Comparison of ENCODE assay signal across 19 cellular contexts in the genomic region with DNA sequence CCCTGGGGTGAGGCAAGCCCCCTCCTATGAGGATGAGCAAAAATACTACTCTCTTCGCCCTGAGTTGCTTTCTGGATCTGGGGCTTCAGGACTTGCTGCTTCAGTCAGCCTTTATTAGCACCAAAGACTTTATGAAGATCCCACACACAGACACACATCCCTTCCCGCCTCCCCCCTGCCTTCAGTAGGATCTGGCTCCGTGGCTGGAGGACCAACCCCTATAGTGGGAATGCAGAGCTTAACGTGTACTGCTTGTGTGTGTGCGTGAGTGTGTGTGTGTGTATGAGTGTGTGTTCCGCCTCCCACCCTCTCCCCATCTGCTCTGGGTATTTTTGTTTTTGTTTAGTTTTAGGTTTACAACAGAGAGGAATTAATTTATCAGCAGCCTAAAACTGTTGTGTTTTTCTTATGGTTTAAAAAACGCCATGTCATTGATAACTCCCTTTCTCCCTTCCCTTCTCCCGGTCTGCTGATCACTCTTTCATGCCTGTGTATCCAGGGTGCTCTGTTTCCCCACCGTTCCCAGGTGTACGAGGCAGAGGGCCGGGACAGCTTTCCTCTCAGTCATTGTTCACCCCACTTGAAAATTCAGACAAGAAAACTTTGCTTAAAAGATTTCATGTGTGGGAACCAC. TPM values are rescaled to one million over a fixed set of nuclear protein-coding genes. Genes with fewer than 3 reads are reported as not detected.
DNase-seq lines count a peak whose midpoint lies in the region; ATAC-seq and TF ChIP-seq lines count a peak whose summit lies in the region.
"Had no signal": no experiment of that assay in that cellular context is flagged by ENCODE, and none has a peak within 500 bp of the region (broad histone marks: within the 10 kb centered on the region; RNA-seq: fewer than 3 reads in every experiment).

No MANE protein-coding gene starts in this region.

- H3K9me3 ChIP-seq in neural progenitor cell (ENCODE audit: low read depth) = no peaks in the 10 kb centered on the region
- H3K9me3 ChIP-seq: HAP-1, Peyer's patch, testis, uterus had no signal

- H3K9ac ChIP-seq in neural progenitor cell = no peak overlapping the region
- H3K9ac ChIP-seq: KMS-11 had no signal

- no peak for TF ChIP-seq CTCF in GM23338 (conservative IDR thresholded peaks at IDR 0.05; ENCODE audit: low read depth in 2 of 2)
- TF ChIP-seq CTCF in brain (conservative IDR thresholded peaks at IDR 0.05) = no peak
- no peak for TF ChIP-seq CTCF in neural progenitor cell (IDR thresholded peaks at IDR 0.05)

- no peak for DNase-seq in activated T-cell treated with anti-CD3 and anti-CD28 coated beads, Interleukin-2, amount 50 U/mL, for 24 hours
- DNase-seq in activated T-cell treated with anti-CD3 and anti-CD28 coated beads for 4 hours = no peak
- DNase-seq in GM23338 (ENCODE audit: low spot score) = no peak
- peak; percentile 10 for DNase-seq in neural progenitor cell (ENCODE audit: low spot score)
- no peak for DNase-seq in SHP77 (lab: John Stamatoyannopoulos, UW)
- no peak for DNase-seq in HT-29 (ENCODE audit: low spot score)
- DNase-seq in T-helper 2 cell treated with Interferon-gamma antibody and Interleukin-4, amounts not matched to agents 5 μg/mL and 100 μg/mL, for 36 hours (ENCODE audit: low spot score) = no peak
- DNase-seq: DMS 273 treated with DMSO at 0.1 percent for 48 hours, natural killer cell, NCI-H146, NCI-H510A, Peyer's patch had no signal

- peaks cover 95% of the 10 kb centered on the region for H3K36me3 Mint-ChIP-seq in activated T-cell treated with anti-CD3 and anti-CD28 coated beads, Interleukin-2, amount 50 U/mL, for 24 hours (ENCODE audit: low read depth)
- no peaks in the 10 kb centered on the region for H3K36me3 Mint-ChIP-seq in GM23338 (ENCODE audit: low read depth)
- H3K36me3 Mint-ChIP-seq in brain = peaks cover 40% of the 10 kb centered on the region
- H3K36me3 Mint-ChIP-seq in neural progenitor cell = peaks cover 13% of the 10 kb centered on the region
- H3K36me3 Mint-ChIP-seq in T-helper 2 cell treated with Interferon-gamma antibody and Interleukin-4, amounts not matched to agents 5 μg/mL and 100 μg/mL, for 36 hours (ENCODE audit: low read depth) = peaks cover 66% of the 10 kb centered on the region

- H2AFZ ChIP-seq in GM23338 (no peak overlapping the region), neural progenitor cell (replicated peaks) (no peak overlapping the region)

- H3K4me3 ChIP-seq in GM23338 = no peak overlapping the region
- no peak overlapping the region for H3K4me3 ChIP-seq in neural progenitor cell
- H3K4me3 ChIP-seq: HAP-1, Peyer's patch, SJSA1, testis, uterus had no signal

- no peaks in the 10 kb centered on the region for H3K9me3 Mint-ChIP-seq in activated T-cell treated with anti-CD3 and anti-CD28 coated beads, Interleukin-2, amount 50 U/mL, for 24 hours
- no peaks in the 10 kb centered on the region for H3K9me3 Mint-ChIP-seq in GM23338
- no peaks in the 10 kb centered on the region for H3K9me3 Mint-ChIP-seq in brain
- peaks cover 5% of the 10 kb centered on the region for H3K9me3 Mint-ChIP-seq in neural progenitor cell
- H3K9me3 Mint-ChIP-seq in T-helper 2 cell treated with Interferon-gamma antibody and Interleukin-4, amounts not matched to agents 5 μg/mL and 100 μg/mL, for 36 hours = no peaks in the 10 kb centered on the region
- H3K9me3 Mint-ChIP-seq: natural killer cell had no signal

- ATAC-seq in GM23338 = no peak
- ATAC-seq: natural killer cell had no signal

- H3K27ac ChIP-seq in GM23338 (ENCODE audit: low read depth) (no peak overlapping the region), neural progenitor cell (no peak overlapping the region)
- H3K27ac ChIP-seq: KMS-11, SJSA1, uterus had no signal

- H3K4me2 ChIP-seq in GM23338 (no peak overlapping the region), neural progenitor cell (no peak overlapping the region)
- H3K4me2 ChIP-seq: KMS-11 had no signal

- H3K79me2 ChIP-seq in GM23338 (replicated peaks; ENCODE audit: insufficient read depth) (no peaks in the 10 kb centered on the region), neural progenitor cell (ENCODE audit: low read depth) (no peaks in the 10 kb centered on the region)

- peak overlapping the region; percentile 64 for H3K27ac Mint-ChIP-seq in activated T-cell treated with anti-CD3 and anti-CD28 coated beads, Interleukin-2, amount 50 U/mL, for 24 hours
- H3K27ac Mint-ChIP-seq in GM23338 (peak overlapping the region; percentile 74; the same call in 1 of the 2 replicates), brain (peak overlapping the region in 3 of 5 experiments; percentile 5 to 78 (median 76)), neural progenitor cell (peak overlapping the region; percentile 57)
- no peak overlapping the region for H3K27ac Mint-ChIP-seq in T-helper 2 cell treated with Interferon-gamma antibody and Interleukin-4, amounts not matched to agents 5 μg/mL and 100 μg/mL, for 36 hours

- H4K20me1 ChIP-seq in GM23338 (replicated peaks; ENCODE audit: insufficient read depth) = no peaks in the 10 kb centered on the region
- H4K20me1 ChIP-seq in neural progenitor cell (ENCODE audit: low read depth) = no peaks in the 10 kb centered on the region

- H3K4me1 Mint-ChIP-seq in activated T-cell treated with anti-CD3 and anti-CD28 coated beads, Interleukin-2, amount 50 U/mL, for 24 hours (ENCODE audit: low read depth) = peaks cover 10% of the 10 kb centered on the region
- H3K4me1 Mint-ChIP-seq in GM23338 (peaks cover 4% of the 10 kb centered on the region), brain (peaks cover 23% of the 10 kb centered on the region), neural progenitor cell (peaks cover 24% of the 10 kb centered on the region)
- H3K4me1 Mint-ChIP-seq in T-helper 2 cell treated with Interferon-gamma antibody and Interleukin-4, amounts not matched to agents 5 μg/mL and 100 μg/mL, for 36 hours (ENCODE audit: low read depth) = no peaks in the 10 kb centered on the region

- H3K4me3 Mint-ChIP-seq in activated T-cell treated with anti-CD3 and anti-CD28 coated beads, Interleukin-2, amount 50 U/mL, for 24 hours = no peak overlapping the region
- H3K4me3 Mint-ChIP-seq in GM23338 (no peak overlapping the region), brain (no peak overlapping the region), neural progenitor cell (no peak overlapping the region)
- no peak overlapping the region for H3K4me3 Mint-ChIP-seq in T-helper 2 cell treated with Interferon-gamma antibody and Interleukin-4, amounts not matched to agents 5 μg/mL and 100 μg/mL, for 36 hours
- H3K4me3 Mint-ChIP-seq: natural killer cell had no signal

- H3K9me2 ChIP-seq in GM23338 (ENCODE audit: insufficient read depth) = no peaks in the 10 kb centered on the region

- H3K36me3 ChIP-seq in GM23338 (ENCODE audit: insufficient read depth) (no peaks in the 10 kb centered on the region), neural progenitor cell (no peaks in the 10 kb centered on the region)
- H3K36me3 ChIP-seq: uterus had no signal

- no peaks in the 10 kb centered on the region for H3K27me3 ChIP-seq in GM23338 (ENCODE audit: insufficient read depth)
- H3K27me3 ChIP-seq in neural progenitor cell = no peaks in the 10 kb centered on the region
- H3K27me3 ChIP-seq: dorsolateral prefrontal cortex, Peyer's patch, SJSA1, testis, uterus had no signal

- no peaks in the 10 kb centered on the region for H3K27me3 Mint-ChIP-seq in activated T-cell treated with anti-CD3 and anti-CD28 coated beads, Interleukin-2, amount 50 U/mL, for 24 hours
- H3K27me3 Mint-ChIP-seq in GM23338 (ENCODE audit: insufficient read depth, low read depth, poor library complexity) (peaks cover 2% of the 10 kb centered on the region), brain (peaks cover 2% of the 10 kb centered on the region), neural progenitor cell (ENCODE audit: insufficient read depth, low read depth) (peaks cover 4% of the 10 kb centered on the region)
- no peaks in the 10 kb centered on the region for H3K27me3 Mint-ChIP-seq in T-helper 2 cell treated with Interferon-gamma antibody and Interleukin-4, amounts not matched to agents 5 μg/mL and 100 μg/mL, for 36 hours (ENCODE audit: low read depth)

- H3K4me1 ChIP-seq in GM23338 (ENCODE audit: insufficient read depth) = no peaks in the 10 kb centered on the region
- H3K4me1 ChIP-seq in neural progenitor cell = peaks cover 15% of the 10 kb centered on the region
- H3K4me1 ChIP-seq: HAP-1, Peyer's patch, SJSA1, uterus had no signal

- H3F3A ChIP-seq in GM23338 (replicated peaks; ENCODE audit: low read depth) (no peaks in the 10 kb centered on the region), neural progenitor cell (ENCODE audit: low read depth) (peaks cover 12% of the 10 kb centered on the region)

TF ChIP-seq in GM23338, 12 proteins besides CTCF, POLR2A, EP300 and RAD21 (continues in another document):
- TF ChIP-seq STAT1 (IDR thresholded peaks at IDR 0.05; ENCODE audit: unreplicated experiment) (no peak), ZNF331 (CRISPR knock-in tag; IDR thresholded peaks at IDR 0.05; ENCODE audit: low read depth) (no peak), EZH2 (IDR thresholded peaks at IDR 0.05; ENCODE audit: low read depth, unreplicated experiment) (no peak)

RNA-seq across cellular contexts. Expression of gene ZFP69B, which starts 27.5 kb away (rescaled TPM):
- total RNA-seq in GM23338 (2014; rRNA removed; shearing (Covaris generic)) = 10.0 and 10.8 TPM in 2 replicates
- polyA plus RNA-seq in GM23338 (2016; fragmentation: Nextera tagmentation; extraction: Ambion mirVana) = 4.6 and 5.2 TPM in 2 replicates
- polyA plus RNA-seq in brain (ENCODE audit: insufficient read depth, low read depth, low replicate concordance) = 7.4 TPM
- total RNA-seq in neural progenitor cell (ENCODE audit: low replicate concordance) = 11.0 and 17.1 TPM in 2 replicates
- 0.57 and 1.3 TPM in 2 replicates for total RNA-seq in HT-29 (2014; rRNA removed; shearing (Covaris generic))

RNA-seq across cellular contexts. Expression of gene SMAP2, which starts 49.2 kb away (rescaled TPM):
- total RNA-seq in GM23338 (2014; rRNA removed; shearing (Covaris generic)) = 2.5 and 4.8 TPM in 2 replicates
- polyA plus RNA-seq in GM23338 (2016; fragmentation: Nextera tagmentation; extraction: Ambion mirVana) (2.9 and 3.0 TPM in 2 replicates), brain (ENCODE audit: insufficient read depth, low read depth, low replicate concordance) (74.2 TPM)
- total RNA-seq in neural progenitor cell (ENCODE audit: low replicate concordance) = 9.4 and 11.7 TPM in 2 replicates
- total RNA-seq in HT-29 (2014; rRNA removed; shearing (Covaris generic)) = 12.9 and 14.1 TPM in 2 replicates

RNA-seq across cellular contexts. Expression of gene ZFP69, which starts 54.3 kb away (rescaled TPM):
- total RNA-seq in GM23338 (2014; rRNA removed; shearing (Covaris generic)) = 4.6 and 8.2 TPM in 2 replicates
- polyA plus RNA-seq in GM23338 (2016; fragmentation: Nextera tagmentation; extraction: Ambion mirVana) = 2.7 and 5.1 TPM in 2 replicates
- 1.1 TPM for polyA plus RNA-seq in brain (ENCODE audit: insufficient read depth, low read depth, low replicate concordance)
- 6.0 and 8.9 TPM in 2 replicates for total RNA-seq in neural progenitor cell (ENCODE audit: low replicate concordance)
- 0.20 and 0.37 TPM in 2 replicates for total RNA-seq in HT-29 (2014; rRNA removed; shearing (Covaris generic))
